21 cellular contexts compared by ENCODE assay signal in the genomic region with DNA sequence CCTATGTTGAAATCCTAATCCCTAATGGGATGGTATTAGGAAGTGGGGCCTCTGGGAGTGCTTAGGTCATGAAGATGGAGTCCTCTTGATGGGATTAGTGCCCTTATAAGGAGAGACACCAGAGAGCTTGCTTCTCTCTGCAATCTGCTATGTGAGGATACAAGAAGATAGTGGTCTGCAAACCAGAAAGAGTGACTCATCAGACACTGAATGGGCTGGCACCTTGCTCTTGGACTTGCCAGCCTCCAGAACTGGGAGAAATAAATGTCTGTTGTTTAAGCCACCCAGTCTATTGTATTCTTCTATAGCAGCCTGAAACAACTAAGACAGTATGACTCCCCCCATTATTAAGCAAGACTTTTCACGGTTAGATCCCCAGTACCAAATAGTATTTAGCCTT. TPM values are rescaled to one million over a fixed set of nuclear protein-coding genes. Genes with fewer than 3 reads are reported as not detected.
"Had no signal": no experiment of that assay in that cellular context is flagged by ENCODE, and none has a peak within 500 bp of the region (broad histone marks: within the 10 kb centered on the region; RNA-seq: fewer than 3 reads in every experiment).

No MANE protein-coding gene starts in this region.

- H3K27ac ChIP-seq: HL-60, SJSA1, SK-N-MC had no signal

- H3K36me3 ChIP-seq: SJSA1 had no signal

- DNase-seq: KBM-7, NCI-H1092 treated with DMSO at 0.1 percent for 48 hours, NCI-H1436, NCI-H187, NCI-H2029, NCI-H2081 treated with DMSO at 0.1 percent for 48 hours, NCI-H2171, NCI-H226, NCI-H446, NCI-H510A, NCI-H524 treated with DMSO at 0.1 percent for 48 hours, NCI-H69, NCI-H774, Right ventricle myocardium superior, RPMI8226, SIG-M5 had no signal

- H3K4me3 ChIP-seq: SJSA1, SK-N-MC had no signal

- H3K27me3 ChIP-seq: SJSA1 had no signal

- H3K9me3 ChIP-seq: SJSA1 had no signal

- H3K4me1 ChIP-seq: SJSA1 had no signal

RNA-seq across cellular contexts. Expression of gene C8B, which starts 43.3 kb away (rescaled TPM):
- total RNA-seq: LHCN-M2, MCF 10A, Right ventricle myocardium superior, SJSA1 had no signal
